ENCODE assay signal across 19 cellular contexts in the genomic region with DNA sequence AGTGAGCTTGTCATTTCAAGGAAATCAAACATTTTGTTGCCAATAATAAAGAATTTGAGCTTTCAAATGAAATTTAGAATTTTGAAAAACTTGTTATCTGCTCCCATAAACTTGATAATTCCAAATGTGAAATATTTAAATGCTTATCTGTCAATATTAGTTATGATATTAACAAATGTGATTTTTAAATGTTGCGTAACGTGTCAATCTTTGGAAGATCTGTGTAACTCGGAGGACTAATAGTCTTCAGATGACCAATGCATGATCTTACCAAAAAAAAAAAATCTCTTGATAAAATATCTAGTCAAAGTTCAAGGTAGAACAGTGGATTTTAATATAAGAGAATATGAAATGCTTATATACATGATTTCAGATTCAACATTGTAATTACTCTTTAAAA.
DNase-seq lines count a peak whose midpoint lies in the region; ATAC-seq, FAIRE-seq and TF ChIP-seq lines count a peak whose summit lies in the region.
"Had no signal": no experiment of that assay in that cellular context is flagged by ENCODE, and none has a peak within 500 bp of the region (broad histone marks: within the 10 kb centered on the region; RNA-seq: fewer than 3 reads in every experiment).

No MANE protein-coding gene starts in this region.

- no peak overlapping the region for H3K4me3 ChIP-seq in HepG2 (replicated peaks in 1 of 3; ENCODE audit: insufficient read depth in 1 of 3, low read depth in 2 of 3, low read length in 3 of 3)
- H3K4me3 ChIP-seq in right lobe of liver = no peak overlapping the region
- no peak overlapping the region for H3K4me3 ChIP-seq in K562
- H3K4me3 ChIP-seq: A549; BLaER1 treated with 17β-estradiol and CSF1 and Interleukin-3, amounts not matched to agents 10 nM and 100 nM had no signal

- DNase-seq in HepG2 (ENCODE audit: low spot score) (no peak), right lobe of liver (no peak), K562 (ENCODE audit: extremely low read depth in 1 of 4, low spot score in 3 of 4) (no peak), mesenteric fat pad (ENCODE audit: low spot score) (no peak)
- DNase-seq: AML-193; Caco-2; Calu3; CD4-positive, alpha-beta T cell; CD8-positive, alpha-beta T cell; DMS79 treated with DMSO at 0.1 percent for 48 hours; GF-D8 had no signal

- TF ChIP-seq RAD21 in HepG2 (CRISPR knock-in tag; IDR thresholded peaks at IDR 0.05) (no peak), K562 (CRISPR knock-in tag; conservative IDR thresholded peaks at IDR 0.05 in 1 of 2, IDR thresholded peaks at IDR 0.05 in 1 of 2) (no peak)

- H3K4me1 ChIP-seq in HepG2 (ENCODE audit: insufficient read depth, low read length) (no peaks in the 10 kb centered on the region), right lobe of liver (no peaks in the 10 kb centered on the region), K562 (replicated peaks in 1 of 2; ENCODE audit: control insufficient read depth in 2 of 2, insufficient read depth in 2 of 2, low read length in 2 of 2) (no peaks in the 10 kb centered on the region)
- H3K4me1 ChIP-seq: A549, Caco-2 had no signal

- in situ Hi-C loops in HepG2 (cut with HindIII; ENCODE audit: extremely low pct_ligation_motif_present, low pct_unique_long_range_greater_than_20kb) = no loop called here
- in situ Hi-C loops in K562 (cut with MboI) = no loop called here

- intact Hi-C loops in HepG2 (cut with micrococcal nuclease; ENCODE audit: unreplicated experiment) = no loop called here
- intact Hi-C loops in right lobe of liver (cut with DNase I) = no loop called here
- intact Hi-C loops in K562 (cut with micrococcal nuclease) = no loop called here

- H3K27ac ChIP-seq in HepG2 (ENCODE audit: extremely low read length, insufficient read depth, low read length) = no peak overlapping the region
- H3K27ac ChIP-seq in right lobe of liver = no peak overlapping the region
- no peak overlapping the region for H3K27ac ChIP-seq in K562 (ENCODE audit: extremely low read depth, low read depth, low read length)
- H3K27ac ChIP-seq: 22Rv1; A549; BLaER1 treated with 17β-estradiol and CSF1 and Interleukin-3, amounts not matched to agents 10 nM and 100 nM; C4-2B had no signal

- no peaks in the 10 kb centered on the region for H3K9me3 ChIP-seq in HepG2 (ENCODE audit: low read length)
- H3K9me3 ChIP-seq in right lobe of liver = no peaks in the 10 kb centered on the region
- no peaks in the 10 kb centered on the region for H3K9me3 ChIP-seq in K562 (replicated peaks; ENCODE audit: control insufficient read depth, insufficient read depth, low read depth, low read length)
- H3K9me3 ChIP-seq: A549; BLaER1 treated with 17β-estradiol and CSF1 and Interleukin-3, amounts not matched to agents 10 nM and 100 nM; Caco-2 had no signal

- H3K27me3 ChIP-seq in HepG2 (ENCODE audit: control insufficient read depth in 1 of 2, insufficient read depth in 2 of 2, low read length in 2 of 2) (no peaks in the 10 kb centered on the region), right lobe of liver (no peaks in the 10 kb centered on the region), K562 (ENCODE audit: control insufficient read depth in 2 of 2, insufficient read depth in 2 of 2, low read length in 2 of 2) (no peaks in the 10 kb centered on the region)
- H3K27me3 ChIP-seq: BLaER1 treated with 17β-estradiol and CSF1 and Interleukin-3, amounts not matched to agents 10 nM and 100 nM had no signal

- TF ChIP-seq EP300 in HepG2 (IDR thresholded peaks at IDR 0.05; ENCODE audit: low read depth in 2 of 2, low read length in 2 of 2) = no peak
- TF ChIP-seq EP300 in HepG2 (CRISPR knock-in tag; IDR thresholded peaks at IDR 0.05; ENCODE audit: borderline replicate concordance) = no peak
- TF ChIP-seq EP300 in K562 (IDR thresholded peaks at IDR 0.05; ENCODE audit: low read length) = no peak

- H3K4me2 ChIP-seq in HepG2 (ENCODE audit: low read depth, low read length) (no peak overlapping the region), K562 (ENCODE audit: insufficient read depth, low read length) (no peak overlapping the region)
- H3K4me2 ChIP-seq: A549; BLaER1 treated with 17β-estradiol and CSF1 and Interleukin-3, amounts not matched to agents 10 nM and 100 nM had no signal

- H3K9me1 ChIP-seq in K562 (ENCODE audit: control insufficient read depth, insufficient read depth, low read length) = no peaks in the 10 kb centered on the region

- H3K9ac ChIP-seq in HepG2 (ENCODE audit: insufficient read depth, low read depth, low read length) (no peak overlapping the region), K562 (ENCODE audit: insufficient read depth in 1 of 2, low read depth in 2 of 2, low read length in 2 of 2) (no peak overlapping the region)
- H3K9ac ChIP-seq: BLaER1 treated with 17β-estradiol and CSF1 and Interleukin-3, amounts not matched to agents 10 nM and 100 nM had no signal

- no peak for ATAC-seq in HepG2
- no peak for ATAC-seq in right lobe of liver
- no peak for ATAC-seq in K562
- ATAC-seq in GM19452 (IDR thresholded peaks at IDR 0.05; ENCODE audit: unreplicated experiment) = no peak
- ATAC-seq: A549; CD8-positive, alpha-beta T cell had no signal

- POLR2A ChIA-PET in HepG2 (lab: Yijun Ruan, JAX) (no interaction called here), K562 (lab: Yijun Ruan, JAX) (no interaction called here)

- no TSS peak for BruUV-seq in HepG2 (replicated peaks; lab: Mats Ljungman, UMichigan)
- BruUV-seq in K562 (replicated peaks; lab: Mats Ljungman, UMichigan) = no TSS peak

- FAIRE-seq in HepG2 (lab: Jason Lieb, UNC) = no peak
- no peak for FAIRE-seq in K562 (lab: Jason Lieb, UNC)
- FAIRE-seq: A549, D721Med, GM12891, GM19239 had no signal

- H3K36me3 ChIP-seq in HepG2 (replicated peaks in 1 of 2; ENCODE audit: control insufficient read depth in 1 of 2, insufficient read depth in 2 of 2, low read length in 2 of 2) = no peaks in the 10 kb centered on the region
- H3K36me3 ChIP-seq in right lobe of liver = no peaks in the 10 kb centered on the region
- no peaks in the 10 kb centered on the region for H3K36me3 ChIP-seq in K562 (ENCODE audit: control insufficient read depth, insufficient read depth, low read length)
- H3K36me3 ChIP-seq: BLaER1 treated with 17β-estradiol and CSF1 and Interleukin-3, amounts not matched to agents 10 nM and 100 nM had no signal

- WGBS in HepG2 (ENCODE audit: low lambda C conversion rate) = 35% methylated on average over 3 of the region's 3 CpGs
- WGBS in right lobe of liver (ENCODE audit: insufficient coverage, low coverage, low lambda C conversion rate, missing lambda C conversion rate) = 71% methylated on average over 3 of the region's 3 CpGs
- 0% methylated on average over 3 of the region's 3 CpGs for WGBS in K562 (ENCODE audit: insufficient coverage, low coverage, missing lambda C conversion rate)

- H4K20me1 ChIP-seq in HepG2 (ENCODE audit: insufficient read depth, low read length) = no peaks in the 10 kb centered on the region
- no peaks in the 10 kb centered on the region for H4K20me1 ChIP-seq in K562 (replicated peaks; ENCODE audit: control insufficient read depth, insufficient read depth, low read length)
- H4K20me1 ChIP-seq: BLaER1 treated with 17β-estradiol and CSF1 and Interleukin-3, amounts not matched to agents 10 nM and 100 nM had no signal

- CTCF ChIA-PET in HepG2 (lab: Yijun Ruan, JAX; ENCODE audit: low intra/inter-chr PET ratio, low total read pairs) (no interaction called here), K562 (lab: Yijun Ruan, JAX; ENCODE audit: low intra/inter-chr PET ratio) (no interaction called here)

- no peak for TF ChIP-seq POLR2A in HepG2 (IDR thresholded peaks at IDR 0.05; ENCODE audit: insufficient read depth in 1 of 2, low read depth in 2 of 2, low read length in 2 of 2)
- TF ChIP-seq POLR2A in right lobe of liver (IDR thresholded peaks at IDR 0.05) = no peak
- no peak for TF ChIP-seq POLR2A in K562 (conservative IDR thresholded peaks at IDR 0.05)

- no peak for TF ChIP-seq CTCF in HepG2 (CRISPR knock-in tag; IDR thresholded peaks at IDR 0.05)
- no peak for TF ChIP-seq CTCF in right lobe of liver (IDR thresholded peaks at IDR 0.05)
- no peak for TF ChIP-seq CTCF in K562 (IDR thresholded peaks at IDR 0.05 in 2 of 3, conservative IDR thresholded peaks at IDR 0.05 in 1 of 3; ENCODE audit: insufficient read depth in 2 of 3, low read depth in 1 of 3, low read length in 3 of 3)

- H2AFZ ChIP-seq in HepG2 (ENCODE audit: low read length) (no peak overlapping the region), K562 (ENCODE audit: low read depth, low read length) (no peak overlapping the region)

- H3K79me2 ChIP-seq in HepG2 (ENCODE audit: insufficient read depth, low read length) (no peaks in the 10 kb centered on the region), K562 (ENCODE audit: control insufficient read depth, insufficient read depth, low read length) (no peaks in the 10 kb centered on the region)

TF ChIP-seq in HepG2, 621 proteins besides CTCF, POLR2A, EP300 and RAD21 (continues in another document):
- TF ChIP-seq ERF (CRISPR knock-in tag; IDR thresholded peaks at IDR 0.05) (no peak), DRAP1 (CRISPR knock-in tag; IDR thresholded peaks at IDR 0.05) (no peak), MXD3 (CRISPR knock-in tag; IDR thresholded peaks at IDR 0.05) (no peak), NONO (IDR thresholded peaks at IDR 0.05) (no peak), NONO (CRISPR knock-in tag; conservative IDR thresholded peaks at IDR 0.05) (no peak)

TF ChIP-seq in K562, 482 proteins besides CTCF, POLR2A, EP300 and RAD21 (continues in another document):
- TF ChIP-seq CEBPG (CRISPR knock-in tag; IDR thresholded peaks at IDR 0.05) = no peak
- TF ChIP-seq CEBPG (tag; conservative IDR thresholded peaks at IDR 0.05 in 1 of 2, IDR thresholded peaks at IDR 0.05 in 1 of 2) = peak in 1 of 2 experiments; percentile 76; a peak in 2 of 4 replicates
- no peak for TF ChIP-seq MITF (IDR thresholded peaks at IDR 0.05)
- TF ChIP-seq CREM (IDR thresholded peaks at IDR 0.05; ENCODE audit: low read depth) = no peak
- TF ChIP-seq BRD4 (IDR thresholded peaks at IDR 0.05) = no peak

Comparison
In these comparisons a context has a peak if more than half of its experiments do, and no peak if none do; other contexts are left out.
1. Of the 241 proteins assayed by ChIP-seq in both HepG2 and K562: peak only in HepG2: none; only in K562: none; in both: CEBPB; in neither: 239; mixed calls (peak in some experiments, not most) for 1.